Comparison of ENCODE assay signal across 9 cellular contexts in the genomic region with DNA sequence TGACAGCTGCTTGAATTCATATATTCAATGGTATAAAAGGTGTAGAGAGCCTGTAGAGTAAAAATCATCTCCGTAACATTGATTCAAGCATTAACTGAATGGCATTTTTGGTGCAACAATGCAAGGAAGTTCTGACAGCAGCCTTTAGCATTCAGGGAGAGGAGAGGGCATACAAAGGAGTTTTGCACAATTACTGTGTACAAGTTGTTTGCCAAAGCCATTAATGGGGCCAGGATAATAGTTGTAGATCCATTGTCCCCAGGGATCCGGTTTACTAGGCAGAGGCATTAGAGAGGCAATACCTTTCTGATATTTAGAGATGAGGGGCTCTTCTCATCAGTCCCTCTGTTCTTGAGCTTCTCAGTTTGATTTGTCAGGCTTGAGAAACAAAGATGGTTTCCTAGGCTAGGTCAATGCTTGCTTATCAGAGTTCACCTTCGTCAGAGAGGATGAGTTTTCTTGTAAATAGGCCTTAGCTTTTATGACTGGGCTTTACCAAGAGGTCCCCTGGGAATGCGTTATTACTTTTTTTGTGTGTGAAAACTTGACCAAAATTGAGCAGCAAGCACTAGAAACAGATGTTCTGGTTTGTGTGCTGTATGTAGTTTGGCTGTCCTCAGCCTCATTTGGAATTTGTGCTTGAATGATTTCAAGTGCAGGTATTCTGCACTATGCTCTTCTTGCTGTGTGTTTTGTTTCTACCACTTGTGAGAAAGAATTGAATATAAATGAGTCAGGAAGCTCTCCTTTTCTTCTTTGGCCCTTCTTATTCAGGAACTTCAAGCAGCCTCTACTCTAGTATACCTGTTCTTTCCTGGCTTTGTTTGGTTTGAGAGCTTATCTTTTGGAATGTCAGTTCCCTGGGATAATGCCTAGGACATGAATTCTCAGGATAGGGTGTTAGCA. TPM values are rescaled to one million over a fixed set of nuclear protein-coding genes. Genes with fewer than 3 reads are reported as not detected.
DNase-seq lines count a peak whose midpoint lies in the region; ATAC-seq and TF ChIP-seq lines count a peak whose summit lies in the region.
"Had no signal": no experiment of that assay in that cellular context is flagged by ENCODE, and none has a peak within 500 bp of the region (broad histone marks: within the 10 kb centered on the region; RNA-seq: fewer than 3 reads in every experiment).

No MANE protein-coding gene starts in this region.

- ATAC-seq in GM18498 (IDR thresholded peaks at IDR 0.05; ENCODE audit: unreplicated experiment) (peak; percentile 62), GM21619 (IDR thresholded peaks at IDR 0.05; ENCODE audit: unreplicated experiment) (peak; percentile 89), HG03565 (IDR thresholded peaks at IDR 0.05; ENCODE audit: unreplicated experiment) (peak; percentile 76)

- peaks cover 5 to 39% of the 10 kb centered on the region in 2 donors for H3K36me3 ChIP-seq in neuronal stem cell (replicated peaks in 1 of 2; ENCODE audit: control insufficient read depth in 2 of 2, insufficient read depth in 2 of 2, low read length in 2 of 2)
- H3K36me3 ChIP-seq in CD8-positive, alpha-beta memory T cell (ENCODE audit: insufficient read depth, low read length), result peaks cover 5% of the 10 kb centered on the region

- no peak overlapping the region for H3K9ac ChIP-seq in neuronal stem cell (ENCODE audit: low read depth, low read length, poor library complexity)

- H3K4me1 ChIP-seq in neuronal stem cell (ENCODE audit: control insufficient read depth in 2 of 2, insufficient read depth in 1 of 2, low read depth in 1 of 2, low read length in 2 of 2), result peaks cover 8 to 11% of the 10 kb centered on the region in 2 donors
- H3K4me1 ChIP-seq in CD8-positive, alpha-beta memory T cell (ENCODE audit: insufficient read depth, low read length), result no peaks in the 10 kb centered on the region
- H3K4me1 ChIP-seq: transverse colon had no signal

- DNase-seq in fibroblast of the aortic adventitia (ENCODE audit: low read depth) (peak; percentile 72), cerebellum (ENCODE audit: low spot score) (no peak), neuronal stem cell (ENCODE audit: low spot score) (no peak), DMS 273 (lab: John Stamatoyannopoulos, UW; ENCODE audit: unreplicated experiment) (no peak)
- no peak for DNase-seq in CD8-positive, alpha-beta memory T cell
- DNase-seq: transverse colon had no signal

- no peak overlapping the region for H2BK12ac ChIP-seq in neuronal stem cell (ENCODE audit: low read length)

- no peaks in the 10 kb centered on the region for H3K27me3 ChIP-seq in neuronal stem cell (ENCODE audit: control insufficient read depth in 3 of 3, insufficient read depth in 3 of 3, low read depth in 1 of 3, low read length in 3 of 3)
- H3K27me3 ChIP-seq in CD8-positive, alpha-beta memory T cell (ENCODE audit: insufficient read depth, low read length, poor library complexity, severe bottlenecking), result no peaks in the 10 kb centered on the region
- H3K27me3 ChIP-seq: transverse colon had no signal

- H3K4me3 ChIP-seq in fibroblast of the aortic adventitia (ENCODE audit: low read depth, low read length) (no peak overlapping the region), neuronal stem cell (ENCODE audit: low read length in 2 of 2) (no peak overlapping the region)
- no peak overlapping the region for H3K4me3 ChIP-seq in CD8-positive, alpha-beta memory T cell (ENCODE audit: low read length)
- H3K4me3 ChIP-seq: transverse colon had no signal

- no peak overlapping the region for H2AFZ ChIP-seq in neuronal stem cell (ENCODE audit: low read length)

- H3K9me3 ChIP-seq in neuronal stem cell (replicated peaks in 1 of 2; ENCODE audit: control insufficient read depth in 2 of 2, insufficient read depth in 1 of 2, low read depth in 1 of 2, low read length in 2 of 2), result peaks cover 2 to 9% of the 10 kb centered on the region in 2 donors
- peaks cover under 1% of the 10 kb centered on the region for H3K9me3 ChIP-seq in CD8-positive, alpha-beta memory T cell (ENCODE audit: low read length)

- no peak overlapping the region for H2BK15ac ChIP-seq in neuronal stem cell (ENCODE audit: low read length)

- H2AK5ac ChIP-seq in neuronal stem cell (ENCODE audit: low read depth, low read length), result no peak overlapping the region

- no peak for TF ChIP-seq CTCF in fibroblast of the aortic adventitia (IDR thresholded peaks at IDR 0.05; ENCODE audit: insufficient read depth, low read length)

- no peak overlapping the region for H3K4me3 Mint-ChIP-seq in CD8-positive, alpha-beta memory T cell

- no peak overlapping the region for H3K4me2 ChIP-seq in neuronal stem cell (ENCODE audit: insufficient read depth, low read length, poor library complexity, severe bottlenecking)

- H3K23ac ChIP-seq in neuronal stem cell (ENCODE audit: low read depth, low read length, poor library complexity), result no peak overlapping the region

- no peaks in the 10 kb centered on the region for H3K27me3 Mint-ChIP-seq in CD8-positive, alpha-beta memory T cell

- peaks cover 13 to 51% (median 20%) of the 10 kb centered on the region in 3 donors for H3K36me3 Mint-ChIP-seq in CD8-positive, alpha-beta memory T cell

- no peak overlapping the region for H3K14ac ChIP-seq in neuronal stem cell (ENCODE audit: low read length)

- H3K79me1 ChIP-seq in neuronal stem cell (ENCODE audit: low read depth, low read length), result no peaks in the 10 kb centered on the region

- no peak overlapping the region for H4K91ac ChIP-seq in neuronal stem cell (ENCODE audit: low read depth, low read length, poor library complexity)

- POLR2A ChIA-PET in CD8-positive, alpha-beta memory T cell (lab: Charles Lee), result no interaction called here

- no peak overlapping the region for H2BK120ac ChIP-seq in neuronal stem cell (ENCODE audit: low read depth, low read length)

- H3K9me3 Mint-ChIP-seq in CD8-positive, alpha-beta memory T cell, result peaks cover 9 to 16% (median 15%) of the 10 kb centered on the region in 5 donors

- CTCF ChIA-PET in CD8-positive, alpha-beta memory T cell (lab: Charles Lee), result no interaction called here

- H3K27ac ChIP-seq in neuronal stem cell (replicated peaks; ENCODE audit: low read length), result no peak overlapping the region
- no peak overlapping the region for H3K27ac ChIP-seq in CD8-positive, alpha-beta memory T cell (ENCODE audit: low read depth, low read length)
- H3K27ac ChIP-seq: transverse colon had no signal

- WGBS in neuronal stem cell (ENCODE audit: extremely low coverage in 2 of 2, insufficient read length in 2 of 2, insufficient replicate concordance in 1 of 2), 2 donors, result no CpG with 5 or more reads among the region's 4 CpGs

- no peak overlapping the region for H2BK5ac ChIP-seq in neuronal stem cell (ENCODE audit: low read length)

- H3K4ac ChIP-seq in neuronal stem cell (ENCODE audit: low read length), result no peak overlapping the region

- H3K18ac ChIP-seq in neuronal stem cell (ENCODE audit: low read length), result no peak overlapping the region

- H4K8ac ChIP-seq in neuronal stem cell (ENCODE audit: low read depth, low read length), result no peak overlapping the region

- H3K27ac Mint-ChIP-seq in CD8-positive, alpha-beta memory T cell, result peak overlapping the region in 4 of 8 donors; percentile 13 to 59 (median 48)

- peaks cover 50 to 55% (median 51%) of the 10 kb centered on the region in 3 donors for H3K4me1 Mint-ChIP-seq in CD8-positive, alpha-beta memory T cell

RNA-seq across cellular contexts. Expression of a gene that starts 32.0 kb away (rescaled TPM):
- 156 and 202 TPM in 2 replicates for total RNA-seq in fibroblast of the aortic adventitia (ENCODE audit: low replicate concordance)
- total RNA-seq in cerebellum, result 62.8 TPM
- 64.0 TPM for polyA plus RNA-seq in neuronal stem cell (2013, experiment 1 of 2)
- 61.4 TPM for polyA plus RNA-seq in neuronal stem cell (2013, experiment 2 of 2)
- 100 to 1,000 TPM; 198 to 203 TPM for total RNA-seq in CD8-positive, alpha-beta memory T cell
- 121 TPM for polyA plus RNA-seq in CD8-positive, alpha-beta memory T cell
